Comparison of ENCODE assay signal across 17 cellular contexts in the genomic region with DNA sequence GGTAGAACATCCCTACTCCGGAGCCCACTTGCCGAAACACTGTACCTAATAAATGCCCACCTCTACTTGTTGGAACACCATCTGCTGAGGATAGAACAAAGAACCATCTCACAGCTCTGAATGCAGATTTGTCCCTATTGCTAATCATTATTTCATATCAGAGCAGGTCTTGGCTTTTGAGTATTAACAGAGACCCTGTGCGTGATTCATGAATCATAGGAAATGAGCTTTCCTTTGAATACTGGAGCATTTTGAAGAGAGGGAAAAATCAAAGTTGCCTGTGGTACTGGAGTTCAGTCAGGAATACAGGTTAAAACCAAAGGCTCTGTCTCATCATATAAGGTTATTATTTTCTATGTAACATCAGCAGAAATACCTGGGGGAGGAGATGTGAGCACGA.
A peak's percentile ranks its signal among the peaks of the same experiment; 100 is the strongest.
DNase-seq lines count a peak whose midpoint lies in the region; ATAC-seq and TF ChIP-seq lines count a peak whose summit lies in the region.
"Had no signal": no experiment of that assay in that cellular context is flagged by ENCODE, and none has a peak within 500 bp of the region (broad histone marks: within the 10 kb centered on the region; RNA-seq: fewer than 3 reads in every experiment).

No MANE protein-coding gene starts in this region.

- H4K20me1 ChIP-seq in OCI-LY3 (ENCODE audit: insufficient read depth, low read length): no peaks in the 10 kb centered on the region

- H3K4me1 Mint-ChIP-seq in naive thymus-derived CD8-positive, alpha-beta T cell: no peaks in the 10 kb centered on the region
- H3K4me1 Mint-ChIP-seq in endothelial cell (ENCODE audit: unreplicated experiment): peaks cover 10% of the 10 kb centered on the region

- H3K4me3 ChIP-seq in OCI-LY3 (ENCODE audit: low read length) (no peak overlapping the region), foreskin fibroblast (ENCODE audit: low read depth in 1 of 2, low read length in 2 of 2) (no peak overlapping the region)
- H3K4me3 ChIP-seq: A549 had no signal

- peaks cover 4% of the 10 kb centered on the region; the same call in 1 of the 2 replicates for H3K9me3 ChIP-seq in OCI-LY3 (ENCODE audit: insufficient read depth, low read length)
- H3K9me3 ChIP-seq: Caco-2 had no signal

- no peak overlapping the region for H3K4me2 ChIP-seq in OCI-LY3 (ENCODE audit: low read length)
- H3K4me2 ChIP-seq: A549 had no signal

- H3K9ac ChIP-seq in OCI-LY3 (ENCODE audit: low read length): no peak overlapping the region

- no peaks in the 10 kb centered on the region for H3K36me3 Mint-ChIP-seq in naive thymus-derived CD8-positive, alpha-beta T cell
- peaks cover 3% of the 10 kb centered on the region for H3K36me3 Mint-ChIP-seq in endothelial cell (ENCODE audit: low read depth, unreplicated experiment)

- DNase-seq in ELR (ENCODE audit: low read depth): peak; percentile 77
- no peak for DNase-seq in epithelial cell of prostate (ENCODE audit: low read depth, low spot score)
- DNase-seq in naive thymus-derived CD8-positive, alpha-beta T cell: no peak
- no peak for DNase-seq in foreskin fibroblast
- DNase-seq in endothelial cell (ENCODE audit: low spot score): no peak
- DNase-seq: AML-193; Caco-2; CD4-positive, alpha-beta T cell; GDM1; GOT3; H7 had no signal

- no peaks in the 10 kb centered on the region for H3K79me2 ChIP-seq in OCI-LY3 (ENCODE audit: low read length)

- H3K27me3 ChIP-seq in OCI-LY3 (ENCODE audit: low read depth, low read length): no peaks in the 10 kb centered on the region

- no peak for TF ChIP-seq CTCF in OCI-LY3 (IDR thresholded peaks at IDR 0.05; ENCODE audit: low read depth, low read length)
- TF ChIP-seq CTCF in foreskin fibroblast (IDR thresholded peaks at IDR 0.05; ENCODE audit: low read depth, low read length): no peak
- TF ChIP-seq CTCF in endothelial cell (IDR thresholded peaks at IDR 0.05; ENCODE audit: unreplicated experiment): no peak

- peaks cover 2 to 27% (median 5%) of the 10 kb centered on the region in 9 donors for H3K9me3 Mint-ChIP-seq in naive thymus-derived CD8-positive, alpha-beta T cell
- H3K9me3 Mint-ChIP-seq in endothelial cell (ENCODE audit: unreplicated experiment): no peaks in the 10 kb centered on the region

- H3K4me3 Mint-ChIP-seq in naive thymus-derived CD8-positive, alpha-beta T cell: no peak overlapping the region
- H3K4me3 Mint-ChIP-seq in endothelial cell (ENCODE audit: unreplicated experiment): no peak overlapping the region
- H3K4me3 Mint-ChIP-seq: CD4-positive, alpha-beta T cell had no signal

- H2AFZ ChIP-seq in OCI-LY3 (ENCODE audit: low read depth, low read length): no peak overlapping the region

- H3K27ac ChIP-seq in OCI-LY3 (ENCODE audit: low read length) (peak overlapping the region; percentile 99), epithelial cell of prostate (peak overlapping the region; percentile 67)
- H3K27ac ChIP-seq: 22Rv1, A549, C4-2B had no signal

- H3K27me3 Mint-ChIP-seq in naive thymus-derived CD8-positive, alpha-beta T cell: no peaks in the 10 kb centered on the region
- H3K27me3 Mint-ChIP-seq in endothelial cell (ENCODE audit: unreplicated experiment): no peaks in the 10 kb centered on the region
- H3K27me3 Mint-ChIP-seq: CD4-positive, alpha-beta T cell had no signal

- H3K36me3 ChIP-seq in OCI-LY3 (replicated peaks; ENCODE audit: low read depth, low read length): peaks cover 11% of the 10 kb centered on the region

- H3K27ac Mint-ChIP-seq in naive thymus-derived CD8-positive, alpha-beta T cell: no peak overlapping the region
- H3K27ac Mint-ChIP-seq in endothelial cell (ENCODE audit: unreplicated experiment): no peak overlapping the region
- H3K27ac Mint-ChIP-seq: CD4-positive, alpha-beta T cell had no signal

- POLR2A ChIA-PET in naive thymus-derived CD8-positive, alpha-beta T cell (lab: Charles Lee): no interaction called here

- peaks cover 66% of the 10 kb centered on the region for H3K4me1 ChIP-seq in OCI-LY3 (ENCODE audit: low read length)
- H3K4me1 ChIP-seq: A549, Caco-2 had no signal

- ATAC-seq in SK-N-SH treated with all-trans-retinoic acid at 6 μM for 48 hours: peak; percentile 48
- no peak for ATAC-seq in GM18868 (IDR thresholded peaks at IDR 0.05; ENCODE audit: unreplicated experiment)
- no peak for ATAC-seq in naive thymus-derived CD8-positive, alpha-beta T cell
- ATAC-seq: A549 had no signal

TF ChIP-seq in SK-N-SH treated with all-trans-retinoic acid at 6 μM for 48 hours, 23 proteins besides CTCF, POLR2A, EP300 and RAD21:
- no peak for TF ChIP-seq PPARA (CRISPR knock-in tag; IDR thresholded peaks at IDR 0.05; ENCODE audit: borderline replicate concordance)
- TF ChIP-seq ESRRG (CRISPR knock-in tag; IDR thresholded peaks at IDR 0.05): no peak
- TF ChIP-seq ARNTL (CRISPR knock-in tag; IDR thresholded peaks at IDR 0.05; ENCODE audit: borderline replicate concordance, low read depth): no peak
- TF ChIP-seq SNAI2 (CRISPR knock-in tag; IDR thresholded peaks at IDR 0.05): no peak
- TF ChIP-seq, protein P1, sequence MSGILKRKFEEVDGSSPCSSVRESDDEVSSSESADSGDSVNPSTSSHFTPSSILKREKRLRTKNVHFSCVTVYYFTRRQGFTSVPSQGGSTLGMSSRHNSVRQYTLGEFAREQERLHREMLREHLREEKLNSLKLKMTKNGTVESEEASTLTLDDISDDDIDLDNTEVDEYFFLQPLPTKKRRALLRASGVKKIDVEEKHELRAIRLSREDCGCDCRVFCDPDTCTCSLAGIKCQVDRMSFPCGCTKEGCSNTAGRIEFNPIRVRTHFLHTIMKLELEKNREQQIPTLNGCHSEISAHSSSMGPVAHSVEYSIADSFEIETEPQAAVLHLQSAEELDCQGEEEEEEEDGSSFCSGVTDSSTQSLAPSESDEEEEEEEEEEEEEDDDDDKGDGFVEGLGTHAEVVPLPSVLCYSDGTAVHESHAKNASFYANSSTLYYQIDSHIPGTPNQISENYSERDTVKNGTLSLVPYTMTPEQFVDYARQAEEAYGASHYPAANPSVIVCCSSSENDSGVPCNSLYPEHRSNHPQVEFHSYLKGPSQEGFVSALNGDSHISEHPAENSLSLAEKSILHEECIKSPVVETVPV (CRISPR knock-in tag; IDR thresholded peaks at IDR 0.05): no peak
- no peak for TF ChIP-seq TSHZ2 (CRISPR knock-in tag; IDR thresholded peaks at IDR 0.05)
- no peak for TF ChIP-seq RARB (CRISPR knock-in tag; IDR thresholded peaks at IDR 0.05)
- TF ChIP-seq CREB5 (CRISPR knock-in tag; IDR thresholded peaks at IDR 0.05; ENCODE audit: low read depth): no peak
- TF ChIP-seq ISL1 (CRISPR knock-in tag; IDR thresholded peaks at IDR 0.05): no peak
- no peak for TF ChIP-seq PATZ1 (CRISPR knock-in tag; IDR thresholded peaks at IDR 0.05; ENCODE audit: borderline replicate concordance)
- TF ChIP-seq OSR1 (CRISPR knock-in tag; IDR thresholded peaks at IDR 0.05): no peak
- TF ChIP-seq ZFP30 (CRISPR knock-in tag; IDR thresholded peaks at IDR 0.05): no peak
- no peak for TF ChIP-seq ZNF8 (CRISPR knock-in tag; IDR thresholded peaks at IDR 0.05)
- TF ChIP-seq GLIS3 (CRISPR knock-in tag; IDR thresholded peaks at IDR 0.05): no peak
- no peak for TF ChIP-seq BACH2 (CRISPR knock-in tag; IDR thresholded peaks at IDR 0.05; ENCODE audit: borderline replicate concordance)
